Comparison of ENCODE assay signal across 1 cellular context in the genomic region with DNA sequence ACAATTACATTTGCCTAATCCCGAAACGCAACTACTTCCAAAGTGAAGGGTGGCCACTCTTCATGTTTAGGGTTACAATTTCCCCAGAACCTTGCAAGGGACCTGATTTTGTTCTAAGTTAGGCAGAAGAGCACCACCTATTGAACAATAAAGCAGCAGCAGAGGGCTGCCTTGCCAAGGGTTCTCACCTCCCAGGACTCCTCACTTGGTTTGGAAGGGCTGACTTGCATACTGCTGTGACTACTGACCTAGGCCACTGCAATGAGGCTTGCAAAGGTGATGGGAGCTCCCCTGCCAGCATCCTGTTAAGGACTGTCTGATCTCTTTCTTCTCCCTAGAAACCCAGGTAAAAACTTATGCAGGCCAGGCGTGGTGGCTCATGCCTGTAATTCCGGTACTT.
TF ChIP-seq lines count a peak whose summit lies in the region.

No MANE protein-coding gene starts in this region.

TF ChIP-seq in GM23338, 12 proteins besides CTCF, POLR2A, EP300 and RAD21:
- TF ChIP-seq ZNF331 (CRISPR knock-in tag; IDR thresholded peaks at IDR 0.05; ENCODE audit: low read depth) (no peak), NANOG (IDR thresholded peaks at IDR 0.05; ENCODE audit: borderline replicate concordance) (no peak), JUNB (IDR thresholded peaks at IDR 0.05; ENCODE audit: unreplicated experiment) (no peak), EZH2phosphoT487 (IDR thresholded peaks at IDR 0.05; ENCODE audit: unreplicated experiment) (no peak), ZNF114 (CRISPR knock-in tag; IDR thresholded peaks at IDR 0.05) (no peak), EZH2 (IDR thresholded peaks at IDR 0.05; ENCODE audit: low read depth, unreplicated experiment) (no peak), STAT1 (IDR thresholded peaks at IDR 0.05; ENCODE audit: unreplicated experiment) (no peak), CREB1 (CRISPR knock-in tag; IDR thresholded peaks at IDR 0.05; ENCODE audit: low read depth) (no peak), POLR2AphosphoS5 (IDR thresholded peaks at IDR 0.05; ENCODE audit: low read depth) (no peak)
- TF ChIP-seq, protein P1, sequence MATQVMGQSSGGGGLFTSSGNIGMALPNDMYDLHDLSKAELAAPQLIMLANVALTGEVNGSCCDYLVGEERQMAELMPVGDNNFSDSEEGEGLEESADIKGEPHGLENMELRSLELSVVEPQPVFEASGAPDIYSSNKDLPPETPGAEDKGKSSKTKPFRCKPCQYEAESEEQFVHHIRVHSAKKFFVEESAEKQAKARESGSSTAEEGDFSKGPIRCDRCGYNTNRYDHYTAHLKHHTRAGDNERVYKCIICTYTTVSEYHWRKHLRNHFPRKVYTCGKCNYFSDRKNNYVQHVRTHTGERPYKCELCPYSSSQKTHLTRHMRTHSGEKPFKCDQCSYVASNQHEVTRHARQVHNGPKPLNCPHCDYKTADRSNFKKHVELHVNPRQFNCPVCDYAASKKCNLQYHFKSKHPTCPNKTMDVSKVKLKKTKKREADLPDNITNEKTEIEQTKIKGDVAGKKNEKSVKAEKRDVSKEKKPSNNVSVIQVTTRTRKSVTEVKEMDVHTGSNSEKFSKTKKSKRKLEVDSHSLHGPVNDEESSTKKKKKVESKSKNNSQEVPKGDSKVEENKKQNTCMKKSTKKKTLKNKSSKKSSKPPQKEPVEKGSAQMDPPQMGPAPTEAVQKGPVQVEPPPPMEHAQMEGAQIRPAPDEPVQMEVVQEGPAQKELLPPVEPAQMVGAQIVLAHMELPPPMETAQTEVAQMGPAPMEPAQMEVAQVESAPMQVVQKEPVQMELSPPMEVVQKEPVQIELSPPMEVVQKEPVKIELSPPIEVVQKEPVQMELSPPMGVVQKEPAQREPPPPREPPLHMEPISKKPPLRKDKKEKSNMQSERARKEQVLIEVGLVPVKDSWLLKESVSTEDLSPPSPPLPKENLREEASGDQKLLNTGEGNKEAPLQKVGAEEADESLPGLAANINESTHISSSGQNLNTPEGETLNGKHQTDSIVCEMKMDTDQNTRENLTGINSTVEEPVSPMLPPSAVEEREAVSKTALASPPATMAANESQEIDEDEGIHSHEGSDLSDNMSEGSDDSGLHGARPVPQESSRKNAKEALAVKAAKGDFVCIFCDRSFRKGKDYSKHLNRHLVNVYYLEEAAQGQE (IDR thresholded peaks at IDR 0.05; ENCODE audit: unreplicated experiment): no peak
- TF ChIP-seq, protein P2, sequence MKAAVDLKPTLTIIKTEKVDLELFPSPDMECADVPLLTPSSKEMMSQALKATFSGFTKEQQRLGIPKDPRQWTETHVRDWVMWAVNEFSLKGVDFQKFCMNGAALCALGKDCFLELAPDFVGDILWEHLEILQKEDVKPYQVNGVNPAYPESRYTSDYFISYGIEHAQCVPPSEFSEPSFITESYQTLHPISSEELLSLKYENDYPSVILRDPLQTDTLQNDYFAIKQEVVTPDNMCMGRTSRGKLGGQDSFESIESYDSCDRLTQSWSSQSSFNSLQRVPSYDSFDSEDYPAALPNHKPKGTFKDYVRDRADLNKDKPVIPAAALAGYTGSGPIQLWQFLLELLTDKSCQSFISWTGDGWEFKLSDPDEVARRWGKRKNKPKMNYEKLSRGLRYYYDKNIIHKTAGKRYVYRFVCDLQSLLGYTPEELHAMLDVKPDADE (IDR thresholded peaks at IDR 0.05): no peak
- TF ChIP-seq, protein P3, sequence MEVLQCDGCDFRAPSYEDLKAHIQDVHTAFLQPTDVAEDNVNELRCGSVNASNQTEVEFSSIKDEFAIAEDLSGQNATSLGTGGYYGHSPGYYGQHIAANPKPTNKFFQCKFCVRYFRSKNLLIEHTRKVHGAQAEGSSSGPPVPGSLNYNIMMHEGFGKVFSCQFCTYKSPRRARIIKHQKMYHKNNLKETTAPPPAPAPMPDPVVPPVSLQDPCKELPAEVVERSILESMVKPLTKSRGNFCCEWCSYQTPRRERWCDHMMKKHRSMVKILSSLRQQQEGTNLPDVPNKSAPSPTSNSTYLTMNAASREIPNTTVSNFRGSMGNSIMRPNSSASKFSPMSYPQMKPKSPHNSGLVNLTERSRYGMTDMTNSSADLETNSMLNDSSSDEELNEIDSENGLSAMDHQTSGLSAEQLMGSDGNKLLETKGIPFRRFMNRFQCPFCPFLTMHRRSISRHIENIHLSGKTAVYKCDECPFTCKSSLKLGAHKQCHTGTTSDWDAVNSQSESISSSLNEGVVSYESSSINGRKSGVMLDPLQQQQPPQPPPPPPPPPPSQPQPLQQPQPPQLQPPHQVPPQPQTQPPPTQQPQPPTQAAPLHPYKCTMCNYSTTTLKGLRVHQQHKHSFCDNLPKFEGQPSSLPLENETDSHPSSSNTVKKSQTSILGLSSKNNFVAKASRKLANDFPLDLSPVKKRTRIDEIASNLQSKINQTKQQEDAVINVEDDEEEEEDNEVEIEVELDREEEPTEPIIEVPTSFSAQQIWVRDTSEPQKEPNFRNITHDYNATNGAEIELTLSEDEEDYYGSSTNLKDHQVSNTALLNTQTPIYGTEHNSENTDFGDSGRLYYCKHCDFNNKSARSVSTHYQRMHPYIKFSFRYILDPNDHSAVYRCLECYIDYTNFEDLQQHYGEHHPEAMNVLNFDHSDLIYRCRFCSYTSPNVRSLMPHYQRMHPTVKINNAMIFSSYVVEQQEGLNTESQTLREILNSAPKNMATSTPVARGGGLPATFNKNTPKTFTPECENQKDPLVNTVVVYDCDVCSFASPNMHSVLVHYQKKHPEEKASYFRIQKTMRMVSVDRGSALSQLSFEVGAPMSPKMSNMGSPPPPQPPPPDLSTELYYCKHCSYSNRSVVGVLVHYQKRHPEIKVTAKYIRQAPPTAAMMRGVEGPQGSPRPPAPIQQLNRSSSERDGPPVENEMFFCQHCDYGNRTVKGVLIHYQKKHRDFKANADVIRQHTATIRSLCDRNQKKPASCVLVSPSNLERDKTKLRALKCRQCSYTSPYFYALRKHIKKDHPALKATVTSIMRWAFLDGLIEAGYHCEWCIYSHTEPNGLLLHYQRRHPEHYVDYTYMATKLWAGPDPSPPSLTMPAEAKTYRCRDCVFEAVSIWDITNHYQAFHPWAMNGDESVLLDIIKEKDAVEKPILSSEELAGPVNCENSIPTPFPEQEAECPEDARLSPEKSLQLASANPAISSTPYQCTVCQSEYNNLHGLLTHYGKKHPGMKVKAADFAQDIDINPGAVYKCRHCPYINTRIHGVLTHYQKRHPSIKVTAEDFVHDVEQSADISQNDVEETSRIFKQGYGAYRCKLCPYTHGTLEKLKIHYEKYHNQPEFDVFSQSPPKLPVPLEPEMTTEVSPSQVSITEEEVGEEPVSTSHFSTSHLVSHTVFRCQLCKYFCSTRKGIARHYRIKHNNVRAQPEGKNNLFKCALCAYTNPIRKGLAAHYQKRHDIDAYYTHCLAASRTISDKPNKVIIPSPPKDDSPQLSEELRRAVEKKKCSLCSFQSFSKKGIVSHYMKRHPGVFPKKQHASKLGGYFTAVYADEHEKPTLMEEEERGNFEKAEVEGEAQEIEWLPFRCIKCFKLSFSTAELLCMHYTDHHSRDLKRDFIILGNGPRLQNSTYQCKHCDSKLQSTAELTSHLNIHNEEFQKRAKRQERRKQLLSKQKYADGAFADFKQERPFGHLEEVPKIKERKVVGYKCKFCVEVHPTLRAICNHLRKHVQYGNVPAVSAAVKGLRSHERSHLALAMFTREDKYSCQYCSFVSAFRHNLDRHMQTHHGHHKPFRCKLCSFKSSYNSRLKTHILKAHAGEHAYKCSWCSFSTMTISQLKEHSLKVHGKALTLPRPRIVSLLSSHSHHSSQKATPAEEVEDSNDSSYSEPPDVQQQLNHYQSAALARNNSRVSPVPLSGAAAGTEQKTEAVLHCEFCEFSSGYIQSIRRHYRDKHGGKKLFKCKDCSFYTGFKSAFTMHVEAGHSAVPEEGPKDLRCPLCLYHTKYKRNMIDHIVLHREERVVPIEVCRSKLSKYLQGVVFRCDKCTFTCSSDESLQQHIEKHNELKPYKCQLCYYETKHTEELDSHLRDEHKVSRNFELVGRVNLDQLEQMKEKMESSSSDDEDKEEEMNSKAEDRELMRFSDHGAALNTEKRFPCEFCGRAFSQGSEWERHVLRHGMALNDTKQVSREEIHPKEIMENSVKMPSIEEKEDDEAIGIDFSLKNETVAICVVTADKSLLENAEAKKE (CRISPR knock-in tag; IDR thresholded peaks at IDR 0.05): no peak
